8 cellular contexts compared by ENCODE assay signal in genomic region chr22:45235101-45235777, GRCh38. TPM values are rescaled to one million over a fixed set of nuclear protein-coding genes. Genes with fewer than 3 reads are reported as not detected.
A peak's percentile ranks its signal among the peaks of the same experiment; 100 is the strongest.
DNase-seq lines count a peak whose midpoint lies in the region; ATAC-seq and TF ChIP-seq lines count a peak whose summit lies in the region.

No MANE protein-coding gene starts in this region.

- H4K20me1 ChIP-seq in neural progenitor cell (ENCODE audit: low read depth): peaks cover 59% of the 10 kb centered on the region

- H3K4me1 Mint-ChIP-seq in neural progenitor cell: peaks cover 29% of the 10 kb centered on the region

- peak; percentile 58 for DNase-seq in NCI-H1105 treated with DMSO at 0.1 percent for 48 hours (lab: John Stamatoyannopoulos, UW)
- peak; percentile 58 for DNase-seq in left ventricle myocardium superior
- no peak for DNase-seq in neural progenitor cell (ENCODE audit: low spot score)
- DNase-seq in HAP-1 (ENCODE audit: low spot score in 2 of 2): no peak
- DNase-seq in GM03348 (ENCODE audit: low spot score): no peak
- DNase-seq in HPDE6-E6E7 (ENCODE audit: extremely low spot score): no peak

- in situ Hi-C loops in HAP-1 (cut with MboI; ENCODE audit: low sequenced_read_pairs): no loop called here

- no peak overlapping the region for H3K9ac ChIP-seq in neural progenitor cell

- H2AFZ ChIP-seq in neural progenitor cell (replicated peaks): no peak overlapping the region

- H3K9me3 Mint-ChIP-seq in neural progenitor cell: no peaks in the 10 kb centered on the region

- peak; percentile 69 for ATAC-seq in GM18861 (IDR thresholded peaks at IDR 0.05; ENCODE audit: unreplicated experiment)
- ATAC-seq in GM21737 (IDR thresholded peaks at IDR 0.05; ENCODE audit: unreplicated experiment): peak; percentile 49
- ATAC-seq in left ventricle myocardium superior: peak; percentile 61

- no peaks in the 10 kb centered on the region for H3K79me2 ChIP-seq in neural progenitor cell (ENCODE audit: low read depth)

- H3K36me3 Mint-ChIP-seq in neural progenitor cell: no peaks in the 10 kb centered on the region

- H3K4me1 ChIP-seq in neural progenitor cell (peaks cover 17% of the 10 kb centered on the region), HAP-1 (peaks cover 8% of the 10 kb centered on the region; the same call in 1 of the 2 replicates)

- TF ChIP-seq CTCF in neural progenitor cell (IDR thresholded peaks at IDR 0.05): no peak

- H3K27me3 ChIP-seq in neural progenitor cell (peaks cover 8% of the 10 kb centered on the region), HAP-1 (ENCODE audit: low read depth) (no peaks in the 10 kb centered on the region)

- no peaks in the 10 kb centered on the region for H3K36me3 ChIP-seq in neural progenitor cell
- H3K36me3 ChIP-seq in HAP-1 (replicated peaks): peaks cover 4% of the 10 kb centered on the region; the same call in 1 of the 2 replicates

- no peak overlapping the region for H3K27ac Mint-ChIP-seq in neural progenitor cell

- H3K4me2 ChIP-seq in neural progenitor cell: no peak overlapping the region

- H3K9me3 ChIP-seq in neural progenitor cell (ENCODE audit: low read depth) (no peaks in the 10 kb centered on the region), HAP-1 (no peaks in the 10 kb centered on the region)

- H3K27me3 Mint-ChIP-seq in neural progenitor cell (ENCODE audit: insufficient read depth, low read depth): peaks cover 16% of the 10 kb centered on the region

- H3K27ac ChIP-seq in neural progenitor cell: no peak overlapping the region

- intact Hi-C loops in left ventricle myocardium superior (cut with micrococcal nuclease): no loop called here

- H3K4me3 ChIP-seq in neural progenitor cell: no peak overlapping the region
- no peak overlapping the region for H3K4me3 ChIP-seq in HAP-1

- H3K4me3 Mint-ChIP-seq in neural progenitor cell: no peak overlapping the region

- peaks cover 8% of the 10 kb centered on the region for H3F3A ChIP-seq in neural progenitor cell (ENCODE audit: low read depth)

RNA-seq across cellular contexts. Expression of gene KIAA0930, which starts 5.5 kb away (rescaled TPM):
- total RNA-seq in left ventricle myocardium superior (24.1 TPM), neural progenitor cell (ENCODE audit: low replicate concordance) (15.0 and 36.7 TPM in 2 replicates)

RNA-seq across cellular contexts. Expression of gene UPK3A, which starts 49.5 kb away (rescaled TPM):
- total RNA-seq in left ventricle myocardium superior (0.25 TPM), neural progenitor cell (ENCODE audit: low replicate concordance) (0.50 TPM in 1 of 2 replicates, not detected in the other)

Comparison
In these comparisons a context has a peak if more than half of its experiments do, and no peak if none do; other contexts are left out.
1. DNase-seq: peak in NCI-H1105 treated with DMSO at 0.1 percent for 48 hours (single experiment) and left ventricle myocardium superior (single experiment); none in neural progenitor cell (single experiment), HAP-1 (0 of 2), GM03348 (single experiment) and HPDE6-E6E7 (single experiment).
2. Peak in every context shown above with its lines, with median percentiles within 50 percentile points of each other: ATAC-seq.